ENCODE assay signal across 8 cellular contexts in genomic region chr19:58606251-58606896, GRCh38. TPM values are rescaled to one million over a fixed set of nuclear protein-coding genes. Genes with fewer than 3 reads are reported as not detected.
DNase-seq lines count a peak whose midpoint lies in the region; ATAC-seq and TF ChIP-seq lines count a peak whose summit lies in the region.
"Not testable (repeated sequence)": the region's sequence is repeated elsewhere in the genome, so short reads cannot be mapped to it uniquely, and the experiment has no call there.

No MANE protein-coding gene starts in this region.

- not testable (repeated sequence) for H2AFZ ChIP-seq in parathyroid adenoma

- not testable (repeated sequence) for H3K4me2 ChIP-seq in parathyroid adenoma (ENCODE audit: low read length)

- not testable (repeated sequence) for H3K9ac ChIP-seq in parathyroid adenoma

- not testable (repeated sequence) for H3K4me1 ChIP-seq in breast epithelium; cardiac muscle cell (ENCODE audit: low read depth); right lobe of liver; parathyroid adenoma

- H3K36me3 ChIP-seq in MG63; breast epithelium; cardiac muscle cell; right lobe of liver; parathyroid adenoma (ENCODE audit: control insufficient read depth, insufficient read depth, low read length): not testable (repeated sequence)

- not testable (repeated sequence) for DNase-seq in GM12865 (ENCODE audit: low read depth); cardiac muscle cell (ENCODE audit: low read depth in 1 of 2, low spot score in 1 of 2)
- peak; percentile 29 for DNase-seq in MG63
- peak; percentile 0 to 5 for DNase-seq in activated CD4-positive, alpha-beta T cell treated with anti-CD3 and anti-CD28 coated beads, Interleukin-2, amount 50 U/mL, for 48 hours
- peak in 1 of 2 donors; percentile 45 for DNase-seq in breast epithelium (ENCODE audit: low spot score in 2 of 2)
- DNase-seq in right lobe of liver = peak in 2 of 3 donors; percentile 16 to 54

- TF ChIP-seq CTCF in 22Rv1 (IDR thresholded peaks at IDR 0.05) (peak; percentile 54), GM12865 (IDR thresholded peaks at IDR 0.05; ENCODE audit: insufficient read depth, low read depth, low read length, missing control alignments) (peak; percentile 5), breast epithelium (IDR thresholded peaks at IDR 0.05) (peak in 2 of 3 donors; percentile 12 to 16), cardiac muscle cell (IDR thresholded peaks at IDR 0.05; ENCODE audit: low read depth, low read length) (peak; percentile 10), right lobe of liver (IDR thresholded peaks at IDR 0.05) (peak; percentile 8 to 31 (median 18)), parathyroid adenoma (IDR thresholded peaks at IDR 0.05) (peak; percentile 55)

- intact Hi-C loops in breast epithelium (cut with DNase I; ENCODE audit: low total_unique reads); right lobe of liver (cut with DNase I): not testable (repeated sequence)

- not testable (repeated sequence) for H3K27ac ChIP-seq in 22Rv1, breast epithelium, cardiac muscle cell, right lobe of liver, parathyroid adenoma

- not testable (repeated sequence) for H3K4me3 ChIP-seq in GM12865 (ENCODE audit: low read depth, low read length); MG63; breast epithelium; cardiac muscle cell; right lobe of liver; parathyroid adenoma (ENCODE audit: low read depth, low read length)

- not testable (repeated sequence) for H3K27me3 ChIP-seq in MG63; breast epithelium; cardiac muscle cell; right lobe of liver; parathyroid adenoma (ENCODE audit: control insufficient read depth, insufficient read depth, low read length)

- not testable (repeated sequence) for ATAC-seq in right lobe of liver

- WGBS in right lobe of liver (ENCODE audit: insufficient coverage, low coverage, low lambda C conversion rate, missing lambda C conversion rate) = 78% methylated on average over 38 of the region's 62 CpGs

- not testable (repeated sequence) for TF ChIP-seq POLR2A in breast epithelium (IDR thresholded peaks at IDR 0.05); right lobe of liver (IDR thresholded peaks at IDR 0.05)

- H3K9me3 ChIP-seq in MG63; breast epithelium; cardiac muscle cell (ENCODE audit: low read depth); right lobe of liver; parathyroid adenoma (ENCODE audit: control insufficient read depth, low read length): not testable (repeated sequence)

- H3K79me2 ChIP-seq in parathyroid adenoma = not testable (repeated sequence)

RNA-seq across cellular contexts. Expression of gene MZF1, which starts 33.2 kb away (rescaled TPM):
- total RNA-seq in MG63 (2014; rRNA removed; shearing (Covaris generic); ENCODE audit: low replicate concordance) = 9.4 and 23.8 TPM in 2 replicates
- total RNA-seq in breast epithelium = 10 to 100 TPM; 18.7 to 43.0 (median 30.2) TPM
- 51.1 TPM in 2 replicates for total RNA-seq in cardiac muscle cell
- polyA plus RNA-seq in cardiac muscle cell = 25.1 and 34.7 TPM in 2 replicates
- 10 to 100 TPM in 5 of 6 experiments, 1 to 10 TPM in 1; 8.2 to 19.9 (median 14.1) TPM for total RNA-seq in right lobe of liver

RNA-seq across cellular contexts. Expression of gene UBE2M, which starts 48.0 kb away (rescaled TPM):
- total RNA-seq in MG63 (2014; rRNA removed; shearing (Covaris generic); ENCODE audit: low replicate concordance) = 132 and 239 TPM in 2 replicates
- total RNA-seq in breast epithelium (10 to 100 TPM; 19.0 to 21.3 (median 19.3) TPM), cardiac muscle cell (70.8 and 79.0 TPM in 2 replicates), right lobe of liver (10 to 100 TPM; 16.0 to 23.5 (median 20.7) TPM)
- 169 and 177 TPM in 2 replicates for polyA plus RNA-seq in cardiac muscle cell

RNA-seq across cellular contexts. Expression of gene CHMP2A, which starts 51.5 kb away (rescaled TPM):
- 50.3 and 58.8 TPM in 2 replicates for total RNA-seq in MG63 (2014; rRNA removed; shearing (Covaris generic); ENCODE audit: low replicate concordance)
- 100 to 1,000 TPM in 1 of 3 donors, 10 to 100 TPM in 2; 74.6 to 157 (median 92.8) TPM for total RNA-seq in breast epithelium
- total RNA-seq in cardiac muscle cell = 223 and 265 TPM in 2 replicates
- 247 and 319 TPM in 2 replicates for polyA plus RNA-seq in cardiac muscle cell
- 10 to 100 TPM; 62.1 to 90.9 (median 70.7) TPM for total RNA-seq in right lobe of liver

Comparison
In these comparisons a context has a peak if more than half of its experiments do, and no peak if none do; other contexts are left out.
1. CTCF ChIP-seq: peak in every context shown above with its lines; median percentile 55 in parathyroid adenoma; 54 in 22Rv1; 18 in right lobe of liver; 14 in breast epithelium; 10 in cardiac muscle cell; 5 in GM12865.